In the genomic region with DNA sequence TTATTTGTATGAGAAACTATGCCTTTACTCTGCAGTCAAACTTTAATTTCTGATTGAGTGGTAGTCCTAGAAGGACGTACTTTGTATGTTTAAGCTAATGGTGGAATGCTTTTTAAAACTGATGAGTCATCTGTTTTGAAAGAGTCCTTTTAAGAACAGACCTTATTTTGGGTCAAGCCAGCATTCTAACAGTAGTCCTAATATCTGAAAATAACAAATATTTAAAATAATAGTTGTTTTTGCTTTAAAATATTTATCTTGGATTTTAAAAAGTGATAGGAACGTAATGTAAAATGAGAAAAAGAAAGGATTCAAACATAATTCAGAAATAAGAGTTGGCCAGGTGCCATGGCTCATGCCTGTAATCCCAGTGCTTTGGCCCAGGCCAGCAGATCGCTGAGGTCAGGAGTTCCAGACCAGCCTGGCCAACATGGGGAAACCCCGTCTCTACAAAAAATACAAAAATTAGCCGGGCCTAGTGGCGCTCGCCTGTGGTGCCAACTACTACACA, we compare ENCODE assay signal across 8 cellular contexts. TPM values are rescaled to one million over a fixed set of nuclear protein-coding genes. Genes with fewer than 3 reads are reported as not detected.
A peak's percentile ranks its signal among the peaks of the same experiment; 100 is the strongest.
DNase-seq lines count a peak whose midpoint lies in the region; ATAC-seq and TF ChIP-seq lines count a peak whose summit lies in the region.

No MANE protein-coding gene starts in this region.

- peaks cover 14% of the 10 kb centered on the region for H3K27me3 Mint-ChIP-seq in WTC11 (ENCODE audit: low read depth)

- CTCF ChIA-PET in WTC11 (lab: Charles Lee): interaction anchor here (0.8 to 2.9 kb wide), 2 partner anchors 67 to 208 kb away, joined by 3 to 13 read pairs; no protein-coding TSS in a partner anchor

- no peak for ATAC-seq in WTC11
- no peak for ATAC-seq in left ventricle myocardium superior
- ATAC-seq in stimulated activated effector memory CD8-positive, alpha-beta T cell treated with anti-CD3 and anti-CD28 coated beads, Interleukin-12 subunit alpha, Interleukin-12 subunit beta, amount 100 ng/mL, for 72 hours: no peak
- ATAC-seq in GM18517 (IDR thresholded peaks at IDR 0.05; ENCODE audit: unreplicated experiment): no peak

- H3K9me3 Mint-ChIP-seq in WTC11: no peaks in the 10 kb centered on the region
- H3K9me3 Mint-ChIP-seq in stimulated activated effector memory CD8-positive, alpha-beta T cell treated with anti-CD3 and anti-CD28 coated beads, Interleukin-12 subunit alpha, Interleukin-12 subunit beta, amount 100 ng/mL, for 72 hours: no peaks in the 10 kb centered on the region

- TF ChIP-seq CTCF in HFF-Myc (IDR thresholded peaks at IDR 0.05; ENCODE audit: low read depth, low read length, missing control alignments) (no peak), WTC11 (IDR thresholded peaks at IDR 0.05) (no peak)

- POLR2A ChIA-PET in WTC11 (lab: Charles Lee): no interaction called here

- H3K36me3 Mint-ChIP-seq in WTC11: no peaks in the 10 kb centered on the region
- peaks cover 15% of the 10 kb centered on the region for H3K36me3 Mint-ChIP-seq in stimulated activated effector memory CD8-positive, alpha-beta T cell treated with anti-CD3 and anti-CD28 coated beads, Interleukin-12 subunit alpha, Interleukin-12 subunit beta, amount 100 ng/mL, for 72 hours

- H3K4me3 ChIP-seq in HFF-Myc (replicated peaks; ENCODE audit: low read depth, low read length): peak overlapping the region; percentile 72; the same call in 1 of the 2 replicates

- no peak overlapping the region; the same call in 1 of the 2 replicates for H3K27ac Mint-ChIP-seq in WTC11
- H3K27ac Mint-ChIP-seq in stimulated activated effector memory CD8-positive, alpha-beta T cell treated with anti-CD3 and anti-CD28 coated beads, Interleukin-12 subunit alpha, Interleukin-12 subunit beta, amount 100 ng/mL, for 72 hours: no peak overlapping the region

- DNase-seq in AG08396 (ENCODE audit: low spot score) (peak; percentile 55), HFF-Myc (ENCODE audit: extremely low read depth, low read depth) (peak; percentile 35), WTC11 (ENCODE audit: low spot score) (no peak), left ventricle myocardium superior (peak; percentile 37), NCI-H748 (lab: John Stamatoyannopoulos, UW; ENCODE audit: unreplicated experiment) (no peak)
- DNase-seq in stimulated activated effector memory CD8-positive, alpha-beta T cell treated with anti-CD3 and anti-CD28 coated beads, Interleukin-12 subunit alpha, Interleukin-12 subunit beta, amount 100 ng/mL, for 72 hours (ENCODE audit: low spot score in 2 of 2): no peak
- no peak for DNase-seq in stimulated activated CD4-positive, alpha-beta T cell treated with anti-CD3 and anti-CD28 coated beads, Interleukin-4, amount 100 ng/mL, for 4 hours

- H3K4me1 Mint-ChIP-seq in WTC11: peaks cover 21% of the 10 kb centered on the region
- peaks cover 30% of the 10 kb centered on the region for H3K4me1 Mint-ChIP-seq in stimulated activated effector memory CD8-positive, alpha-beta T cell treated with anti-CD3 and anti-CD28 coated beads, Interleukin-12 subunit alpha, Interleukin-12 subunit beta, amount 100 ng/mL, for 72 hours

- intact Hi-C loops in left ventricle myocardium superior (cut with micrococcal nuclease): no loop called here

- H3K4me3 Mint-ChIP-seq in WTC11: peak overlapping the region; percentile 72
- H3K4me3 Mint-ChIP-seq in stimulated activated effector memory CD8-positive, alpha-beta T cell treated with anti-CD3 and anti-CD28 coated beads, Interleukin-12 subunit alpha, Interleukin-12 subunit beta, amount 100 ng/mL, for 72 hours: peak overlapping the region; percentile 73

TF ChIP-seq in WTC11, 78 proteins besides CTCF, POLR2A, EP300 and RAD21:
- no peak for TF ChIP-seq FOXP1 (CRISPR knock-in tag; IDR thresholded peaks at IDR 0.05; ENCODE audit: borderline replicate concordance)
- no peak for TF ChIP-seq ZNF423 (CRISPR knock-in tag; IDR thresholded peaks at IDR 0.05)
- TF ChIP-seq RORB (CRISPR knock-in tag; IDR thresholded peaks at IDR 0.05): no peak
- TF ChIP-seq, protein P1, sequence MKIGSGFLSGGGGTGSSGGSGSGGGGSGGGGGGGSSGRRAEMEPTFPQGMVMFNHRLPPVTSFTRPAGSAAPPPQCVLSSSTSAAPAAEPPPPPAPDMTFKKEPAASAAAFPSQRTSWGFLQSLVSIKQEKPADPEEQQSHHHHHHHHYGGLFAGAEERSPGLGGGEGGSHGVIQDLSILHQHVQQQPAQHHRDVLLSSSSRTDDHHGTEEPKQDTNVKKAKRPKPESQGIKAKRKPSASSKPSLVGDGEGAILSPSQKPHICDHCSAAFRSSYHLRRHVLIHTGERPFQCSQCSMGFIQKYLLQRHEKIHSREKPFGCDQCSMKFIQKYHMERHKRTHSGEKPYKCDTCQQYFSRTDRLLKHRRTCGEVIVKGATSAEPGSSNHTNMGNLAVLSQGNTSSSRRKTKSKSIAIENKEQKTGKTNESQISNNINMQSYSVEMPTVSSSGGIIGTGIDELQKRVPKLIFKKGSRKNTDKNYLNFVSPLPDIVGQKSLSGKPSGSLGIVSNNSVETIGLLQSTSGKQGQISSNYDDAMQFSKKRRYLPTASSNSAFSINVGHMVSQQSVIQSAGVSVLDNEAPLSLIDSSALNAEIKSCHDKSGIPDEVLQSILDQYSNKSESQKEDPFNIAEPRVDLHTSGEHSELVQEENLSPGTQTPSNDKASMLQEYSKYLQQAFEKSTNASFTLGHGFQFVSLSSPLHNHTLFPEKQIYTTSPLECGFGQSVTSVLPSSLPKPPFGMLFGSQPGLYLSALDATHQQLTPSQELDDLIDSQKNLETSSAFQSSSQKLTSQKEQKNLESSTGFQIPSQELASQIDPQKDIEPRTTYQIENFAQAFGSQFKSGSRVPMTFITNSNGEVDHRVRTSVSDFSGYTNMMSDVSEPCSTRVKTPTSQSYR (CRISPR knock-in tag; IDR thresholded peaks at IDR 0.05): no peak
- TF ChIP-seq, protein P2, sequence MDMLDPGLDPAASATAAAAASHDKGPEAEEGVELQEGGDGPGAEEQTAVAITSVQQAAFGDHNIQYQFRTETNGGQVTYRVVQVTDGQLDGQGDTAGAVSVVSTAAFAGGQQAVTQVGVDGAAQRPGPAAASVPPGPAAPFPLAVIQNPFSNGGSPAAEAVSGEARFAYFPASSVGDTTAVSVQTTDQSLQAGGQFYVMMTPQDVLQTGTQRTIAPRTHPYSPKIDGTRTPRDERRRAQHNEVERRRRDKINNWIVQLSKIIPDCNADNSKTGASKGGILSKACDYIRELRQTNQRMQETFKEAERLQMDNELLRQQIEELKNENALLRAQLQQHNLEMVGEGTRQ (CRISPR knock-in tag; IDR thresholded peaks at IDR 0.05): no peak

RNA-seq across cellular contexts. Expression of a gene that starts 1.3 kb away (rescaled TPM):
- 15.1 to 15.8 TPM (median 15.8 TPM) in 3 replicates for total RNA-seq in WTC11 (2021)
- total RNA-seq in left ventricle myocardium superior: 9.2 TPM

Comparison
In these comparisons a context has a peak if more than half of its experiments do, and no peak if none do; other contexts are left out.
1. DNase-seq: peak in AG08396 (single experiment), HFF-Myc (single experiment) and left ventricle myocardium superior (single experiment); none in WTC11 (single experiment), stimulated activated effector memory CD8-positive, alpha-beta T cell treated with anti-CD3 and anti-CD28 coated beads, Interleukin-12 subunit alpha, Interleukin-12 subunit beta, amount 100 ng/mL, for 72 hours (0 of 2), stimulated activated CD4-positive, alpha-beta T cell treated with anti-CD3 and anti-CD28 coated beads, Interleukin-4, amount 100 ng/mL, for 4 hours (0 of 2) and NCI-H748 (single experiment).